In the genomic region with DNA sequence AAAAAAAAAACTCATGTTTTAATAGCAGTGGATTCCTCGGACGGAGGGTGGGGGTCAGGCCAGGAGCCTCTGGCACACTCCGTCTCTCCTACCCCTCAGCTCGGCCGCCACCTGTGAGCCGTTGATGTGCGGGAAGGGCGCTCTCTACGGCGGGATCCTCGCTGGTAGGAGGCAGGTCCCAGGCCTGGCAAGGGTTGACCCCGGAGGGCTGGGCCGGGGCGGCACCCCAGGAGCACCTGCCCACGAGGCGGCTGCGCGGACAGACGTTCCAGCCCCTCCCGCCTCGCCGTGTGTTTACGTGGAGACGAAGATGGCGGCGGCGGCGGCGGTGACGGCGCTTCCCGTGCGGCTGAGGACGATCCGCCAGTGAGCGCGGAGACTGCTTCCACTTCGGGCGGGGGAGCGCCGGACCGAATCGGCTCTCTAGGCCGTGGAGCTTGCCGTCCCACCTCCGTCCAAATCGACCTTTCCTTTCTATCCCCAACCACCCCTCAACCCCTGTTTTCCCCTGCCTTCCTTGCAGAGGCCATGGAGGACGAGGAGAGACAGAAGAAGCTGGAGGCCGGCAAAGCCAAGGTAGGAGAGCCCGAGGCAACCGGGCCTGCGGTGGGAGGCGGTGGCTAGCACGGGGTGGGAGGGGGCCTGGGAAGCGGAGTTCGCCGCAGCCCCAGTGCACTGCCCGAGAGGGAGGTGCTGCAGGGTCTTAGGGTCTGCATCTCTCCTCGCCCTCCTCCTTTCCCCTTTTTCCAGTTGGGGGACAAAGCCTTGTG, we compare ENCODE assay signal across 1 cellular context.
TF ChIP-seq lines count a peak whose summit lies in the region.

Gene AKAP9, plus strand, starts transcription at position 291 of the 770 bp plus-strand sequence. Its CDS starts 238 bp downstream, at position 529.

TF ChIP-seq in K562, 482 proteins besides CTCF, POLR2A, EP300 and RAD21 (continued from another document and continues in another):
- TF ChIP-seq PBX2 (CRISPR knock-in tag; IDR thresholded peaks at IDR 0.05; ENCODE audit: low read depth) (no peak), PBX2 (tag; conservative IDR thresholded peaks at IDR 0.05; ENCODE audit: low read depth) (no peak), NBN (IDR thresholded peaks at IDR 0.05; ENCODE audit: low read depth) (no peak), CREM (IDR thresholded peaks at IDR 0.05; ENCODE audit: low read depth) (peak; percentile 90), NFYB (IDR thresholded peaks at IDR 0.05; ENCODE audit: extremely low read depth, insufficient read length) (no peak), NKRF (IDR thresholded peaks at IDR 0.05; ENCODE audit: borderline replicate concordance) (0 out of 2 replicates have a peak, but pooled peaks have one; percentile 10), YY1 (IDR thresholded peaks at IDR 0.05; ENCODE audit: borderline replicate concordance in 1 of 3, control insufficient read depth in 1 of 3, extremely low read depth in 1 of 3, insufficient read depth in 3 of 3, insufficient read length in 1 of 3, insufficient replicate concordance in 2 of 3, low read depth in 1 of 3, low read length in 2 of 3) (peak; percentile 87 to 97 (median 97)), HNRNPLL (IDR thresholded peaks at IDR 0.05; ENCODE audit: low read depth, low read length, poor library complexity, severe bottlenecking) (peak; percentile 84), E2F8 (IDR thresholded peaks at IDR 0.05; ENCODE audit: low read depth, partially characterized antibody) (no peak), POLR2H (tag; IDR thresholded peaks at IDR 0.05; ENCODE audit: low read depth) (peak; percentile 81), ZNF224 (CRISPR knock-in tag; IDR thresholded peaks at IDR 0.05) (0 out of 2 replicates have a peak, but pooled peaks have one; percentile 47), LEF1 (IDR thresholded peaks at IDR 0.05) (no peak), ZNF592 (IDR thresholded peaks at IDR 0.05) (no peak; the same call in 1 of the 2 replicates), IFI16 (CRISPR knock-in tag; IDR thresholded peaks at IDR 0.05) (no peak), ZBTB7A (IDR thresholded peaks at IDR 0.05; ENCODE audit: borderline replicate concordance, control insufficient read depth, low read depth, low read length) (peak; percentile 89; the same call in 1 of the 2 replicates), ATF1 (CRISPR knock-in tag; IDR thresholded peaks at IDR 0.05) (no peak), ATF1 (tag; IDR thresholded peaks at IDR 0.05) (peak; percentile 93), ARID1B (IDR thresholded peaks at IDR 0.05) (peak; percentile 41; the same call in 1 of the 2 replicates), TCFL5 (CRISPR knock-in tag; conservative IDR thresholded peaks at IDR 0.05) (no peak), ZNF644 (tag; IDR thresholded peaks at IDR 0.05; ENCODE audit: low read depth) (no peak), PHB (CRISPR knock-in tag; IDR thresholded peaks at IDR 0.05) (no peak), NFE2 (IDR thresholded peaks at IDR 0.05; ENCODE audit: low read depth) (no peak), PCBP2 (IDR thresholded peaks at IDR 0.05; ENCODE audit: low read depth, low read length, poor library complexity, severe bottlenecking) (no peak), RHOXF2B (CRISPR knock-in tag; conservative IDR thresholded peaks at IDR 0.05) (no peak), PTBP1 (IDR thresholded peaks at IDR 0.05; ENCODE audit: low read depth, low read length) (no peak), SOX6 (IDR thresholded peaks at IDR 0.05) (peak; percentile 53; the same call in 1 of the 2 replicates), HDAC1 (IDR thresholded peaks at IDR 0.05) (peak in 1 of 2 experiments; percentile 74; a peak in 2 of 4 replicates), MBD2 (IDR thresholded peaks at IDR 0.05; ENCODE audit: borderline replicate concordance, low read depth) (peak; percentile 65; the same call in 1 of the 2 replicates), MEIS2 (IDR thresholded peaks at IDR 0.05; ENCODE audit: partially characterized antibody) (peak; percentile 63), CC2D1A (IDR thresholded peaks at IDR 0.05) (peak; percentile 78), BACH1 (tag; IDR thresholded peaks at IDR 0.05) (no peak), ZNF551 (CRISPR knock-in tag; IDR thresholded peaks at IDR 0.05) (no peak), MYNN (IDR thresholded peaks at IDR 0.05) (peak; percentile 79), MYNN (CRISPR knock-in tag; IDR thresholded peaks at IDR 0.05) (no peak), GTF2F1 (IDR thresholded peaks at IDR 0.05; ENCODE audit: low read depth, low read length) (no peak; the same call in 1 of the 2 replicates), LARP7 (IDR thresholded peaks at IDR 0.05) (0 out of 2 replicates have a peak, but pooled peaks have one; percentile 42)
- TF ChIP-seq, protein P1, sequence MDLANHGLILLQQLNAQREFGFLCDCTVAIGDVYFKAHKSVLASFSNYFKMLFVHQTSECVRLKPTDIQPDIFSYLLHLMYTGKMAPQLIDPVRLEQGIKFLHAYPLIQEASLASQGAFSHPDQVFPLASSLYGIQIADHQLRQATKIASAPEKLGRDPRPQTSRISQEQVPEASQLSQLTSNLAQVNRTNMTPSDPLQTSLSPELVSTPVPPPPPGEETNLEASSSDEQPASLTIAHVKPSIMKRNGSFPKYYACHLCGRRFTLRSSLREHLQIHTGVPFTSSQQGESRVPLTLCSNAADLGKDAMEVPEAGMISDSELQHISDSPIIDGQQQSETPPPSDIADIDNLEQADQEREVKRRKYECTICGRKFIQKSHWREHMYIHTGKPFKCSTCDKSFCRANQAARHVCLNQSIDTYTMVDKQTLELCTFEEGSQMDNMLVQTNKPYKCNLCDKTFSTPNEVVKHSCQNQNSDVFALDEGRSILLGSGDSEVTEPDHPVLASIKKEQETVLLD (IDR thresholded peaks at IDR 0.05) = peak; percentile 73
- TF ChIP-seq, protein P2, sequence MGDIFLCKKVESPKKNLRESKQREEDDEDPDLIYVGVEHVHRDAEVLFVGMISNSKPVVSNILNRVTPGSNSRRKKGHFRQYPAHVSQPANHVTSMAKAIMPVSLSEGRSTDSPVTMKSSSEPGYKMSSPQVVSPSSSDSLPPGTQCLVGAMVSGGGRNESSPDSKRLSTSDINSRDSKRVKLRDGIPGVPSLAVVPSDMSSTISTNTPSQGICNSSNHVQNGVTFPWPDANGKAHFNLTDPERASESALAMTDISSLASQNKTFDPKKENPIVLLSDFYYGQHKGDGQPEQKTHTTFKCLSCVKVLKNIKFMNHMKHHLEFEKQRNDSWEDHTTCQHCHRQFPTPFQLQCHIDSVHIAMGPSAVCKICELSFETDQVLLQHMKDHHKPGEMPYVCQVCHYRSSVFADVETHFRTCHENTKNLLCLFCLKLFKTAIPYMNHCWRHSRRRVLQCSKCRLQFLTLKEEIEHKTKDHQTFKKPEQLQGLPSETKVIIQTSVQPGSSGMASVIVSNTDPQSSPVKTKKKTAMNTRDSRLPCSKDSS (IDR thresholded peaks at IDR 0.05; ENCODE audit: low read depth, partially characterized antibody) = no peak
- TF ChIP-seq, protein P3, sequence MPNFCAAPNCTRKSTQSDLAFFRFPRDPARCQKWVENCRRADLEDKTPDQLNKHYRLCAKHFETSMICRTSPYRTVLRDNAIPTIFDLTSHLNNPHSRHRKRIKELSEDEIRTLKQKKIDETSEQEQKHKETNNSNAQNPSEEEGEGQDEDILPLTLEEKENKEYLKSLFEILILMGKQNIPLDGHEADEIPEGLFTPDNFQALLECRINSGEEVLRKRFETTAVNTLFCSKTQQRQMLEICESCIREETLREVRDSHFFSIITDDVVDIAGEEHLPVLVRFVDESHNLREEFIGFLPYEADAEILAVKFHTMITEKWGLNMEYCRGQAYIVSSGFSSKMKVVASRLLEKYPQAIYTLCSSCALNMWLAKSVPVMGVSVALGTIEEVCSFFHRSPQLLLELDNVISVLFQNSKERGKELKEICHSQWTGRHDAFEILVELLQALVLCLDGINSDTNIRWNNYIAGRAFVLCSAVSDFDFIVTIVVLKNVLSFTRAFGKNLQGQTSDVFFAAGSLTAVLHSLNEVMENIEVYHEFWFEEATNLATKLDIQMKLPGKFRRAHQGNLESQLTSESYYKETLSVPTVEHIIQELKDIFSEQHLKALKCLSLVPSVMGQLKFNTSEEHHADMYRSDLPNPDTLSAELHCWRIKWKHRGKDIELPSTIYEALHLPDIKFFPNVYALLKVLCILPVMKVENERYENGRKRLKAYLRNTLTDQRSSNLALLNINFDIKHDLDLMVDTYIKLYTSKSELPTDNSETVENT (CRISPR knock-in tag; IDR thresholded peaks at IDR 0.05) = peak; percentile 89
- TF ChIP-seq, protein P4, sequence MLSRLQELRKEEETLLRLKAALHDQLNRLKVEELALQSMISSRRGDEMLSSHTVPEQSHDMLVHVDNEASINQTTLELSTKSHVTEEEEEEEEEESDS (CRISPR knock-in tag; IDR thresholded peaks at IDR 0.05) = no peak
